ENCODE assay signal across 18 cellular contexts in genomic region chr10:12590682-12591642, GRCh38.
DNase-seq lines count a peak whose midpoint lies in the region; ATAC-seq and TF ChIP-seq lines count a peak whose summit lies in the region.
"Had no signal": no experiment of that assay in that cellular context is flagged by ENCODE, and none has a peak within 500 bp of the region (broad histone marks: within the 10 kb centered on the region; RNA-seq: fewer than 3 reads in every experiment).

No MANE protein-coding gene starts in this region.

- TF ChIP-seq POLR2A in sigmoid colon (IDR thresholded peaks at IDR 0.05): no peak

- no peak overlapping the region for H3K27ac ChIP-seq in sigmoid colon
- H3K27ac ChIP-seq: body of pancreas, heart right ventricle had no signal

- TF ChIP-seq CTCF in sigmoid colon (IDR thresholded peaks at IDR 0.05): no peak

- POLR2A ChIA-PET in T-cell (lab: Charles Lee): no interaction called here

- H3K27ac Mint-ChIP-seq in activated T-cell treated with anti-CD3 and anti-CD28 coated beads, Interleukin-2, amount 50 U/mL, for 72 hours: peak overlapping the region; percentile 56
- H3K27ac Mint-ChIP-seq in T-cell: peak overlapping the region; percentile 46 to 78

- no peak for TF ChIP-seq EP300 in sigmoid colon (IDR thresholded peaks at IDR 0.05)

- H3K4me3 Mint-ChIP-seq in activated T-cell treated with anti-CD3 and anti-CD28 coated beads, Interleukin-2, amount 50 U/mL, for 72 hours: peak overlapping the region; percentile 23 to 42
- peak overlapping the region in 1 of 3 donors; percentile 65 for H3K4me3 Mint-ChIP-seq in T-cell
- H3K4me3 Mint-ChIP-seq: neural crest cell had no signal

- 90 to 92% methylated on average over 17 of the region's 17 CpGs for WGBS in sigmoid colon, 2 donors

- no peaks in the 10 kb centered on the region for H3K9me3 ChIP-seq in sigmoid colon
- H3K9me3 ChIP-seq: body of pancreas, heart right ventricle had no signal

- peak overlapping the region; percentile 4 for H3K4me3 ChIP-seq in Jurkat, Clone E6-1 (ENCODE audit: low read length)
- H3K4me3 ChIP-seq in sigmoid colon: no peak overlapping the region
- H3K4me3 ChIP-seq: body of pancreas, dorsolateral prefrontal cortex, heart right ventricle had no signal

- peak; percentile 30 to 57 for ATAC-seq in activated T-cell treated with anti-CD3 and anti-CD28 coated beads, Interleukin-2, amount 50 U/mL, for 72 hours (replicated peaks in 1 of 2)
- ATAC-seq in T-cell (replicated peaks in 1 of 4) (no peak), GM21526 (IDR thresholded peaks at IDR 0.05; ENCODE audit: low FRiP score, unreplicated experiment) (no peak), HG02870 (IDR thresholded peaks at IDR 0.05; ENCODE audit: unreplicated experiment) (no peak)
- ATAC-seq: body of pancreas, heart right ventricle had no signal

- H3K4me1 Mint-ChIP-seq in activated T-cell treated with anti-CD3 and anti-CD28 coated beads, Interleukin-2, amount 50 U/mL, for 72 hours (ENCODE audit: low read depth): peaks cover 94% of the 10 kb centered on the region
- H3K4me1 Mint-ChIP-seq in T-cell: peaks cover 88 to 93% (median 91%) of the 10 kb centered on the region in 3 donors

- H3K27me3 ChIP-seq in sigmoid colon: no peaks in the 10 kb centered on the region
- H3K27me3 ChIP-seq: body of pancreas, dorsolateral prefrontal cortex, heart right ventricle had no signal

- peaks cover 0 to 4% of the 10 kb centered on the region in 2 donors for H3K9me3 Mint-ChIP-seq in activated T-cell treated with anti-CD3 and anti-CD28 coated beads, Interleukin-2, amount 50 U/mL, for 72 hours
- peaks cover 0 to 6% (median 2%) of the 10 kb centered on the region in 3 donors for H3K9me3 Mint-ChIP-seq in T-cell

- H3K36me3 Mint-ChIP-seq in activated T-cell treated with anti-CD3 and anti-CD28 coated beads, Interleukin-2, amount 50 U/mL, for 72 hours (ENCODE audit: insufficient read depth in 2 of 2): peaks cover 3 to 5% of the 10 kb centered on the region in 2 donors
- peaks cover 8% of the 10 kb centered on the region for H3K36me3 Mint-ChIP-seq in T-cell

- H3K36me3 ChIP-seq in sigmoid colon: no peaks in the 10 kb centered on the region
- H3K36me3 ChIP-seq: heart right ventricle had no signal

- CTCF ChIA-PET in T-cell (lab: Charles Lee): no interaction called here

- H3K4me1 ChIP-seq in sigmoid colon: peaks cover 0 to 13% (median 5%) of the 10 kb centered on the region in 4 donors

- no peak for DNase-seq in activated T-cell treated with anti-CD3 and anti-CD28 coated beads, Interleukin-2, amount 50 U/mL, for 72 hours
- DNase-seq in activated T-cell treated with anti-CD3 and anti-CD28 coated beads, Interleukin-2, amount 50 U/mL, for 48 hours: no peak
- no peak for DNase-seq in Jurkat, Clone E6-1 (ENCODE audit: low read depth, low spot score)
- no peak for DNase-seq in T-cell
- peak; percentile 40 for DNase-seq in sigmoid colon
- no peak for DNase-seq in SKM-1 treated with dmso at 0.1 percent for 144 hours (lab: John Stamatoyannopoulos, UW; ENCODE audit: unreplicated experiment)
- DNase-seq: activated gamma-delta T cell treated with Interleukin-2 at 50 U/mL for 16 hours, body of pancreas, DMS 273 treated with DMSO at 0.1 percent for 48 hours, dorsolateral prefrontal cortex, heart right ventricle, islet precursor cell, Kasumi-1, mesenchymal stem cell, Right ventricle myocardium superior had no signal

- H3K27me3 Mint-ChIP-seq in activated T-cell treated with anti-CD3 and anti-CD28 coated beads, Interleukin-2, amount 50 U/mL, for 72 hours (ENCODE audit: low read depth): no peaks in the 10 kb centered on the region
- H3K27me3 Mint-ChIP-seq in T-cell: no peaks in the 10 kb centered on the region

- intact Hi-C loops in sigmoid colon (cut with DNase I): no loop called here

Comparison
In these comparisons a context has a peak if more than half of its experiments do, and no peak if none do; other contexts are left out.
1. ATAC-seq: peak in activated T-cell treated with anti-CD3 and anti-CD28 coated beads, Interleukin-2, amount 50 U/mL, for 72 hours (2 of 2); none in T-cell (0 of 4), GM21526 (single experiment) and HG02870 (single experiment).